ENCODE assay signal across 21 cellular contexts in genomic region chr22:42664976-42665831, GRCh38. TPM values are rescaled to one million over a fixed set of nuclear protein-coding genes. Genes with fewer than 3 reads are reported as not detected.
DNase-seq lines count a peak whose midpoint lies in the region; ATAC-seq and TF ChIP-seq lines count a peak whose summit lies in the region.
"Had no signal": no experiment of that assay in that cellular context is flagged by ENCODE, and none has a peak within 500 bp of the region (broad histone marks: within the 10 kb centered on the region; RNA-seq: fewer than 3 reads in every experiment).

No MANE protein-coding gene starts in this region.

- 77% methylated on average over 11 of the region's 11 CpGs for WGBS in right cardiac atrium
- WGBS in suprapubic skin, result 51% methylated on average over 11 of the region's 11 CpGs

- H3K27ac Mint-ChIP-seq in T-helper 17 cell (peak overlapping the region; percentile 43), glutamatergic neuron (ENCODE audit: unreplicated experiment) (no peak overlapping the region)

- H3K4me1 Mint-ChIP-seq in T-helper 17 cell (peaks cover 15% of the 10 kb centered on the region), glutamatergic neuron (ENCODE audit: low read depth, unreplicated experiment) (no peaks in the 10 kb centered on the region)

- H3K4me1 ChIP-seq in right cardiac atrium (ENCODE audit: control insufficient read depth, insufficient read depth, low read length), result no peaks in the 10 kb centered on the region
- H3K4me1 ChIP-seq in suprapubic skin, result peaks cover 29% of the 10 kb centered on the region
- H3K4me1 ChIP-seq: A549 had no signal

- intact Hi-C loops in right cardiac atrium (cut with DNase I) (loop anchor here in 2 of 4 donors (5.0 to 10.0 kb wide), 2 partner anchors 60 to 157 kb away; partner anchors contain the start of gene A4GALT (in 1 of the 2)), Right ventricle myocardium inferior (cut with DNase I) (loop anchor here (5.0 kb wide), 2 partner anchors 52 to 157 kb away; no protein-coding TSS in a partner anchor)

- no peaks in the 10 kb centered on the region for H3K9me3 ChIP-seq in right cardiac atrium (ENCODE audit: control insufficient read depth, low read length)
- no peaks in the 10 kb centered on the region for H3K9me3 ChIP-seq in T-helper 17 cell (ENCODE audit: control insufficient read depth, low read length, poor library complexity, severe bottlenecking)
- H3K9me3 ChIP-seq in suprapubic skin, result no peaks in the 10 kb centered on the region
- H3K9me3 ChIP-seq: A549, SJSA1 had no signal

- no peak overlapping the region for H3K4me3 ChIP-seq in right cardiac atrium (ENCODE audit: low read length)
- H3K4me3 ChIP-seq in suprapubic skin, result no peak overlapping the region
- H3K4me3 ChIP-seq: A549, SJSA1, skin epidermis had no signal

- TF ChIP-seq EP300 in suprapubic skin (IDR thresholded peaks at IDR 0.05), result no peak

- H3K27me3 ChIP-seq in right cardiac atrium (ENCODE audit: control insufficient read depth, insufficient read depth) (no peaks in the 10 kb centered on the region), suprapubic skin (no peaks in the 10 kb centered on the region)
- H3K27me3 ChIP-seq: SJSA1 had no signal

- no peak for TF ChIP-seq CTCF in suprapubic skin (IDR thresholded peaks at IDR 0.05)
- TF ChIP-seq CTCF in glutamatergic neuron (IDR thresholded peaks at IDR 0.05; ENCODE audit: partially characterized antibody, unreplicated experiment), result no peak

- no peak for TF ChIP-seq POLR2A in suprapubic skin (IDR thresholded peaks at IDR 0.05)

- no peaks in the 10 kb centered on the region for H3K9me3 Mint-ChIP-seq in glutamatergic neuron (ENCODE audit: unreplicated experiment)

- H3K4me3 Mint-ChIP-seq in T-helper 17 cell (no peak overlapping the region), glutamatergic neuron (ENCODE audit: unreplicated experiment) (no peak overlapping the region)

- H3K27me3 Mint-ChIP-seq in T-helper 17 cell (no peaks in the 10 kb centered on the region), glutamatergic neuron (ENCODE audit: unreplicated experiment) (peaks cover 3% of the 10 kb centered on the region)

- H3K36me3 Mint-ChIP-seq in T-helper 17 cell (ENCODE audit: low read depth) (no peaks in the 10 kb centered on the region), glutamatergic neuron (ENCODE audit: unreplicated experiment) (no peaks in the 10 kb centered on the region)

- no peaks in the 10 kb centered on the region for H3K36me3 ChIP-seq in suprapubic skin
- H3K36me3 ChIP-seq: SJSA1 had no signal

- DNase-seq in right cardiac atrium, result peak in 2 of 3 donors; percentile 4 to 9
- no peak for DNase-seq in Right ventricle myocardium inferior (ENCODE audit: missing footprints)
- no peak for DNase-seq in T-helper 17 cell
- DNase-seq in suprapubic skin (ENCODE audit: low spot score in 2 of 2), result no peak
- no peak for DNase-seq in HPDE6-E6E7 (ENCODE audit: extremely low spot score)
- DNase-seq in mesenteric fat pad (ENCODE audit: low spot score), result no peak
- DNase-seq in glutamatergic neuron, result no peak
- DNase-seq: activated CD4-positive, alpha-beta T cell treated with anti-CD3 and anti-CD28 coated beads for 1 hour; activated gamma-delta T cell; anterior cingulate cortex; cerebellar nuclear complex; KG1; left cardiac atrium; NCI-H1417; occipital lobe; T1000 had no signal

- H3K27ac ChIP-seq in right cardiac atrium (ENCODE audit: low read length) (no peak overlapping the region), suprapubic skin (peak overlapping the region; percentile 31)
- H3K27ac ChIP-seq: SJSA1 had no signal

- no peak for ATAC-seq in right cardiac atrium
- ATAC-seq in Right ventricle myocardium inferior, result no peak
- ATAC-seq in HG02759 (IDR thresholded peaks at IDR 0.05; ENCODE audit: unreplicated experiment), result peak; percentile 51
- peak; percentile 81 for ATAC-seq in T-helper 17 cell
- ATAC-seq: A549, left cardiac atrium had no signal

RNA-seq across cellular contexts. Expression of gene CYB5R3, which starts 16.0 kb away (rescaled TPM):
- total RNA-seq in right cardiac atrium (100 to 1,000 TPM; 343 to 487 (median 377) TPM), Right ventricle myocardium inferior (268 TPM), T-helper 17 cell (10 to 100 TPM; 44.8 to 80.7 TPM), suprapubic skin (100 to 1,000 TPM; 107 to 159 (median 138) TPM), mesenteric fat pad (490 TPM), glutamatergic neuron (ENCODE audit: unreplicated experiment) (148 TPM)
- 322 TPM for polyA plus RNA-seq in right cardiac atrium

RNA-seq across cellular contexts. Expression of gene ATP5MGL, which starts 24.8 kb away (rescaled TPM):
- total RNA-seq in right cardiac atrium, result 1 to 10 TPM in 1 of 4 donors, under 1 TPM in 2, not detected in 1; 0.40 to 1.1 (median 0.47) TPM
- 0.16 TPM for polyA plus RNA-seq in right cardiac atrium
- 0.41 TPM for total RNA-seq in Right ventricle myocardium inferior
- total RNA-seq in T-helper 17 cell, result 1 to 10 TPM; 3.9 to 4.5 TPM
- total RNA-seq in suprapubic skin, result 1 to 10 TPM in 3 of 4 donors, not detected in 1; 1.3 to 3.9 (median 1.5) TPM
- 3.2 TPM for total RNA-seq in mesenteric fat pad
- 1.1 TPM for total RNA-seq in glutamatergic neuron (ENCODE audit: unreplicated experiment)
- total RNA-seq: Daoy, SJSA1 had no signal
- polyA plus RNA-seq: A549 had no signal

RNA-seq across cellular contexts. Expression of gene POLDIP3, which starts 50.5 kb away (rescaled TPM):
- 10 to 100 TPM; 33.2 to 44.7 (median 38.7) TPM for total RNA-seq in right cardiac atrium
- 20.8 TPM for polyA plus RNA-seq in right cardiac atrium
- 39.3 TPM for total RNA-seq in Right ventricle myocardium inferior
- total RNA-seq in T-helper 17 cell, result 10 to 100 TPM; 70.3 to 71.2 TPM
- total RNA-seq in suprapubic skin, result 10 to 100 TPM; 32.4 to 61.1 (median 45.7) TPM
- 38.2 TPM for total RNA-seq in mesenteric fat pad
- total RNA-seq in glutamatergic neuron (ENCODE audit: unreplicated experiment), result 52.8 TPM

RNA-seq across cellular contexts. Expression of gene A4GALT, which starts 55.5 kb away (rescaled TPM):
- 100 to 1,000 TPM in 1 of 4 donors, 10 to 100 TPM in 3; 74.3 to 103 (median 86.8) TPM for total RNA-seq in right cardiac atrium
- polyA plus RNA-seq in right cardiac atrium, result 66.3 TPM
- 81.2 TPM for total RNA-seq in Right ventricle myocardium inferior
- total RNA-seq in T-helper 17 cell, result not detected
- total RNA-seq in suprapubic skin, result 10 to 100 TPM in 2 of 4 donors, 1 to 10 TPM in 2; 6.7 to 11.6 (median 8.8) TPM
- total RNA-seq in mesenteric fat pad, result 42.1 TPM
- 61.4 TPM for total RNA-seq in glutamatergic neuron (ENCODE audit: unreplicated experiment)

Comparison
In these comparisons a context has a peak if more than half of its experiments do, and no peak if none do; other contexts are left out.
1. DNase-seq: peak in right cardiac atrium (2 of 3); none in Right ventricle myocardium inferior (single experiment), T-helper 17 cell (0 of 3), suprapubic skin (0 of 2), HPDE6-E6E7 (single experiment), mesenteric fat pad (single experiment) and glutamatergic neuron (single experiment).
2. ATAC-seq: peak in HG02759 (single experiment) and T-helper 17 cell (single experiment); none in right cardiac atrium (0 of 2) and Right ventricle myocardium inferior (single experiment).